Comparison of ENCODE assay signal across 37 cellular contexts in the genomic region with DNA sequence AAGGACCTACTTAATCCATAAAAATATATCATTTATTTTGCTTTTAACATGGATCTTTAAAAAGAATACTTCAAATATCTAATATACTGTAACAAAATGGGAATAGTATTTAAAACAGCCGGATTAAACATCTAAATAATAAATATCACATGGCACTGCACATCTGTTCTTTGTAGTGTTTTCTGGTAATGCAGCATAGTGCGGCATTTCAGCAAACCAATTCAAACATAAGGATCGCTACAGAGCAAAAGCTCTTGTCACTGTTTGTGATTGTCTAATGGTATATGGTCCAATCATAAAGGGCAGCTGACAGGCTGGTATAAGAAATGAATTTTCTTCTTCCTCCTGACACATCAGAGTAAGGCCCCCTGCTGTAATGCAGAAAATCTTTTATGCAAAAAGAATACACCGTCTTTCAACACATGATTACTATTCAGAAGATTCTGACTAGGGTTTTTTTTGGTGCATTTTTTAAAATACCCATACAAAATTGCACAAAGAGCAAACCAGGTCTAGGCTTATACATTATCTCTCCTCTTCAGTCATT. TPM values are rescaled to one million over a fixed set of nuclear protein-coding genes. Genes with fewer than 3 reads are reported as not detected.
"Had no signal": no experiment of that assay in that cellular context is flagged by ENCODE, and none has a peak within 500 bp of the region (broad histone marks: within the 10 kb centered on the region; RNA-seq: fewer than 3 reads in every experiment).

No MANE protein-coding gene starts in this region.

- H3K27ac ChIP-seq: KMS-11 had no signal

- H3K4me3 ChIP-seq: MG63 had no signal

- H3K9me3 ChIP-seq: MG63 had no signal

- H3K36me3 ChIP-seq: MG63 had no signal

- H3K4me2 ChIP-seq: KMS-11 had no signal

- H3K9ac ChIP-seq: KMS-11 had no signal

- DNase-seq: Karpas-422, Kasumi-1, MG63, MM.1S, MV-4-11, NCI-H1048, NCI-H1092, NCI-H1092 treated with DMSO at 0.1 percent for 48 hours, NCI-H1105, NCI-H1105 treated with DMSO at 0.1 percent for 48 hours, NCI-H1436, NCI-H1436 treated with DMSO at 0.1 percent for 48 hours, NCI-H146, NCI-H1694, NCI-H1694 treated with DMSO at 0.1 percent for 48 hours, NCI-H187, NCI-H187 treated with DMSO at 0.1 percent for 48 hours, NCI-H1930, NCI-H2029, NCI-H2029 treated with DMSO at 0.1 percent for 48 hours, NCI-H2081, NCI-H2081 treated with DMSO at 0.1 percent for 48 hours, NCI-H2107, NCI-H2171, NCI-H2171 treated with DMSO at 0.1 percent for 48 hours, NCI-H2227 treated with DMSO at 0.1 percent for 48 hours, NCI-H226, NCI-H345, NCI-H446, NCI-H446 treated with DMSO at 0.1 percent for 48 hours, NCI-H510A, NCI-H510A treated with DMSO at 0.1 percent for 48 hours, NCI-H524 had no signal

RNA-seq across cellular contexts. Expression of gene POU3F2, which starts 40.0 kb away (rescaled TPM):
- total RNA-seq: LHCN-M2, MCF 10A, NCI-H460 had no signal
